In the genomic region with DNA sequence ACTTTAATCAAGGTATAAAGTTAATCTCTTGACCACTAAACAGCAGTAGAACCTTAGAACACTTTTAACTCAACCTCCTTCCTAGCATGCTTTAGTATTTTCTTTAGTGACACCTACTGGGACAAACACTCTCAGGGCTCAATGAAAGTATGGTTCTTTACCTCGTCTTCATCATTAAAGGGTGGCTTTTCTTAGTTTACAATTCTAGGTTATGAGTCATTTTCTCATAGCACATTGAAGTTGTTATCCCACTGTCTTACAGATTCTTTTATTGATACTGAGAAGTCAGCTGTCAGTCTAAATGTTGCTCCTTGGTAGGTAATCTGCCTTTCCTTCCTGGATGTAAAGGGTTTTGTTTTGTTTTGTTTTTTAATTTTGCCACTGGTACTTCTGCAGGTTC, we compare ENCODE assay signal across 16 cellular contexts. TPM values are rescaled to one million over a fixed set of nuclear protein-coding genes. Genes with fewer than 3 reads are reported as not detected.
DNase-seq lines count a peak whose midpoint lies in the region; ATAC-seq and TF ChIP-seq lines count a peak whose summit lies in the region.
"Had no signal": no experiment of that assay in that cellular context is flagged by ENCODE, and none has a peak within 500 bp of the region (broad histone marks: within the 10 kb centered on the region; RNA-seq: fewer than 3 reads in every experiment).

No MANE protein-coding gene starts in this region.

- intact Hi-C loops in activated naive CD4-positive, alpha-beta T cell treated with anti-CD3 and anti-CD28 coated beads for 36 hours (cut with micrococcal nuclease), result loop anchor here (1.0 kb wide), 1 partner anchor 11 kb away; no protein-coding TSS in a partner anchor
- intact Hi-C loops in IMR-90 (cut with micrococcal nuclease), result no loop called here

- no peak overlapping the region for H3K14ac ChIP-seq in IMR-90 (replicated peaks; ENCODE audit: low read depth, low read length)

- H3K4ac ChIP-seq in IMR-90 (ENCODE audit: low read depth, low read length), result no peak overlapping the region

- TF ChIP-seq CTCF in IMR-90 (conservative IDR thresholded peaks at IDR 0.05; ENCODE audit: low read depth, low read length) (no peak), endothelial cell (IDR thresholded peaks at IDR 0.05; ENCODE audit: unreplicated experiment) (no peak)

- no peak for TF ChIP-seq POLR2A in IMR-90 (IDR thresholded peaks at IDR 0.05; ENCODE audit: low read depth, low read length)

- H3K4me1 ChIP-seq in IMR-90 (ENCODE audit: control insufficient read depth, insufficient read depth, low read length), result peaks cover 2% of the 10 kb centered on the region; the same call in 1 of the 2 replicates
- H3K4me1 ChIP-seq: BE2C had no signal

- H3K36me3 Mint-ChIP-seq in activated naive CD4-positive, alpha-beta T cell treated with anti-CD3 and anti-CD28 coated beads, Interleukin-2, amount 50 U/mL, for 72 hours, result peaks cover 34 to 39% of the 10 kb centered on the region in 2 donors
- peaks cover 54% of the 10 kb centered on the region for H3K36me3 Mint-ChIP-seq in activated naive CD4-positive, alpha-beta T cell treated with anti-CD3 and anti-CD28 coated beads for 36 hours (ENCODE audit: low read depth)
- H3K36me3 Mint-ChIP-seq in endothelial cell (ENCODE audit: low read depth, unreplicated experiment), result peaks cover 55% of the 10 kb centered on the region

- dilution Hi-C loops in IMR-90 (cut with HindIII; ENCODE audit: low sequenced_read_pairs, unreplicated experiment), result no loop called here

- no CpG with 5 or more reads among the region's 1 CpG for WGBS in IMR-90 (ENCODE audit: extremely low coverage in 2 of 2, insufficient read length in 1 of 2), 2 experiments

- CTCF ChIA-PET in activated naive CD4-positive, alpha-beta T cell treated with anti-CD3 and anti-CD28 coated beads for 36 hours (lab: Charles Lee), result interaction anchor here (1.4 to 1.5 kb wide), 2 partner anchors 16 to 141 kb away, joined by 5 read pairs; no protein-coding TSS in a partner anchor
- CTCF ChIA-PET in IMR-90 (lab: Yijun Ruan, JAX), result no interaction called here

- no peak overlapping the region for H3K27ac Mint-ChIP-seq in activated naive CD4-positive, alpha-beta T cell treated with anti-CD3 and anti-CD28 coated beads, Interleukin-2, amount 50 U/mL, for 72 hours
- H3K27ac Mint-ChIP-seq in activated naive CD4-positive, alpha-beta T cell treated with anti-CD3 and anti-CD28 coated beads for 36 hours, result no peak overlapping the region
- H3K27ac Mint-ChIP-seq in endothelial cell (ENCODE audit: unreplicated experiment), result no peak overlapping the region
- no peak overlapping the region for H3K27ac Mint-ChIP-seq in stimulated activated naive CD8-positive, alpha-beta T cell treated with anti-CD3 and anti-CD28 coated beads, Interleukin-15, amount 100 ng/mL, for 72 hours

- H3K4me3 ChIP-seq in IMR-90 (ENCODE audit: insufficient read depth, low read depth, low read length), result no peak overlapping the region
- H3K4me3 ChIP-seq: GM12878 had no signal

- no peak overlapping the region for H2AFZ ChIP-seq in IMR-90 (replicated peaks; ENCODE audit: low read length, poor library complexity)

- H3K27me3 Mint-ChIP-seq in activated naive CD4-positive, alpha-beta T cell treated with anti-CD3 and anti-CD28 coated beads for 36 hours (ENCODE audit: low read depth), result no peaks in the 10 kb centered on the region
- no peaks in the 10 kb centered on the region for H3K27me3 Mint-ChIP-seq in endothelial cell (ENCODE audit: unreplicated experiment)
- no peaks in the 10 kb centered on the region for H3K27me3 Mint-ChIP-seq in stimulated activated naive CD8-positive, alpha-beta T cell treated with anti-CD3 and anti-CD28 coated beads, Interleukin-15, amount 100 ng/mL, for 72 hours

- no peaks in the 10 kb centered on the region for H4K20me1 ChIP-seq in IMR-90 (ENCODE audit: insufficient read depth, low read length)

- no peak overlapping the region for H2BK15ac ChIP-seq in IMR-90 (ENCODE audit: low read depth, low read length)

- H3K18ac ChIP-seq in IMR-90 (ENCODE audit: low read depth, low read length), result no peak overlapping the region

- no peak overlapping the region for H4K91ac ChIP-seq in IMR-90 (ENCODE audit: insufficient read depth, low read depth, low read length)

- no peaks in the 10 kb centered on the region for H3K27me3 ChIP-seq in IMR-90 (ENCODE audit: control insufficient read depth, insufficient read depth, low read length)
- H3K27me3 ChIP-seq: BE2C had no signal

- H2BK120ac ChIP-seq in IMR-90 (ENCODE audit: low read depth, low read length), result no peak overlapping the region

- no peak for TF ChIP-seq RAD21 in IMR-90 (IDR thresholded peaks at IDR 0.05; ENCODE audit: low read length)

- H3K27ac ChIP-seq in IMR-90 (ENCODE audit: insufficient read depth, low read length) (no peak overlapping the region), substantia nigra (ENCODE audit: low read depth, low read length, poor library complexity, severe bottlenecking) (no peak overlapping the region)

- in situ Hi-C loops in IMR-90 (cut with MboI; ENCODE audit: low sequenced_read_pairs), result no loop called here

- no peak overlapping the region for H3K9ac ChIP-seq in IMR-90 (ENCODE audit: low read depth, low read length)

- H3K4me2 ChIP-seq in IMR-90 (ENCODE audit: low read depth, low read length), result no peak overlapping the region

- no peak overlapping the region for H4K8ac ChIP-seq in IMR-90 (ENCODE audit: low read depth in 2 of 2, low read length in 2 of 2)

- H3K9me1 ChIP-seq in IMR-90 (ENCODE audit: insufficient read depth, low read length), result peaks cover 7% of the 10 kb centered on the region; the same call in 1 of the 2 replicates

- peaks cover 0 to 10% of the 10 kb centered on the region in 2 donors for H3K9me3 Mint-ChIP-seq in activated naive CD4-positive, alpha-beta T cell treated with anti-CD3 and anti-CD28 coated beads, Interleukin-2, amount 50 U/mL, for 72 hours
- H3K9me3 Mint-ChIP-seq in activated naive CD4-positive, alpha-beta T cell treated with anti-CD3 and anti-CD28 coated beads for 36 hours, result peaks cover 3% of the 10 kb centered on the region
- no peaks in the 10 kb centered on the region for H3K9me3 Mint-ChIP-seq in endothelial cell (ENCODE audit: unreplicated experiment)
- H3K9me3 Mint-ChIP-seq in stimulated activated naive CD8-positive, alpha-beta T cell treated with anti-CD3 and anti-CD28 coated beads, Interleukin-15, amount 100 ng/mL, for 72 hours, result peaks cover 10 to 13% of the 10 kb centered on the region in 2 donors

- DNase-seq in activated naive CD4-positive, alpha-beta T cell treated with anti-CD3 and anti-CD28 coated beads, Interleukin-2, amount 50 U/mL, for 72 hours (ENCODE audit: low spot score in 2 of 2), result no peak
- no peak for DNase-seq in activated naive CD4-positive, alpha-beta T cell treated with anti-CD3 and anti-CD28 coated beads for 36 hours
- peak; percentile 48 for DNase-seq in IMR-90
- no peak for DNase-seq in endothelial cell (ENCODE audit: low spot score)
- DNase-seq in stimulated activated naive CD8-positive, alpha-beta T cell treated with anti-CD3 and anti-CD28 coated beads, Interleukin-15, amount 100 ng/mL, for 72 hours, result no peak
- no peak for DNase-seq in inferior parietal cortex (ENCODE audit: extremely low spot score)
- no peak for DNase-seq in substantia nigra (lab: John Stamatoyannopoulos, UW)
- DNase-seq: BE2C, NCI-H1092 treated with DMSO at 0.1 percent for 48 hours, NCI-H2081, NCI-H2171, NCI-H345, NCI-H524, NCI-H774 had no signal

- peaks cover 50% of the 10 kb centered on the region for H3K36me3 ChIP-seq in IMR-90 (ENCODE audit: control insufficient read depth, insufficient read depth, low read length)
- H3K36me3 ChIP-seq: BE2C had no signal

- no peak overlapping the region for H3K4me3 Mint-ChIP-seq in activated naive CD4-positive, alpha-beta T cell treated with anti-CD3 and anti-CD28 coated beads for 36 hours
- H3K4me3 Mint-ChIP-seq in endothelial cell (ENCODE audit: unreplicated experiment), result peak overlapping the region; percentile 2
- H3K4me3 Mint-ChIP-seq in stimulated activated naive CD8-positive, alpha-beta T cell treated with anti-CD3 and anti-CD28 coated beads, Interleukin-15, amount 100 ng/mL, for 72 hours, result no peak overlapping the region

- peaks cover 8 to 15% of the 10 kb centered on the region in 2 experiments for H3K79me1 ChIP-seq in IMR-90 (ENCODE audit: low read depth in 1 of 2, low read length in 2 of 2)

- BruUV-seq in IMR-90 (replicated peaks; lab: Mats Ljungman, UMichigan), result no TSS peak

- peak; percentile 61 to 86 for ATAC-seq in activated naive CD4-positive, alpha-beta T cell treated with anti-CD3 and anti-CD28 coated beads, Interleukin-2, amount 50 U/mL, for 72 hours
- ATAC-seq in IMR-90 (ENCODE audit: low read depth), result no peak; the same call in 1 of the 2 replicates
- ATAC-seq in stimulated activated naive CD8-positive, alpha-beta T cell treated with anti-CD3 and anti-CD28 coated beads, Interleukin-15, amount 100 ng/mL, for 72 hours, result peak; percentile 66
- ATAC-seq: GM12878, Panc1 had no signal

- POLR2A ChIA-PET in IMR-90 (lab: Charles Lee; ENCODE audit: unreplicated experiment), result no interaction called here

- no peak overlapping the region for H4K5ac ChIP-seq in IMR-90 (ENCODE audit: low read depth, low read length)

- H3K56ac ChIP-seq in IMR-90 (ENCODE audit: extremely low read depth, insufficient read depth, low read length), result no peak overlapping the region

- peaks cover 10% of the 10 kb centered on the region for H3K4me1 Mint-ChIP-seq in activated naive CD4-positive, alpha-beta T cell treated with anti-CD3 and anti-CD28 coated beads for 36 hours (ENCODE audit: low read depth)
- H3K4me1 Mint-ChIP-seq in endothelial cell (ENCODE audit: unreplicated experiment), result no peaks in the 10 kb centered on the region
- H3K4me1 Mint-ChIP-seq in stimulated activated naive CD8-positive, alpha-beta T cell treated with anti-CD3 and anti-CD28 coated beads, Interleukin-15, amount 100 ng/mL, for 72 hours, result peaks cover 13% of the 10 kb centered on the region

- peaks cover 12% of the 10 kb centered on the region for H3K9me3 ChIP-seq in IMR-90 (ENCODE audit: control insufficient read depth, insufficient read depth, low read length)
- H3K9me3 ChIP-seq: BE2C had no signal

- H2AK9ac ChIP-seq in IMR-90 (replicated peaks; ENCODE audit: low read depth, low read length, poor library complexity), result no peak overlapping the region

- H2BK5ac ChIP-seq in IMR-90 (ENCODE audit: low read depth, low read length, poor library complexity, severe bottlenecking), result no peak overlapping the region

- H3K23ac ChIP-seq in IMR-90 (ENCODE audit: low read depth, low read length), result no peak overlapping the region

- H2BK20ac ChIP-seq in IMR-90 (ENCODE audit: low read depth, low read length), result no peak overlapping the region

- no peak overlapping the region for H2AK5ac ChIP-seq in IMR-90 (ENCODE audit: low read depth, low read length)

TF ChIP-seq in IMR-90, 13 proteins besides CTCF, POLR2A, EP300 and RAD21 (continues in another document):
- TF ChIP-seq FOS (IDR thresholded peaks at IDR 0.05; ENCODE audit: low read depth, low read length), result peak; percentile 10; the same call in 1 of the 2 replicates

RNA-seq across cellular contexts. Expression of gene SIGLEC15, which starts 38.0 kb away (rescaled TPM):
- total RNA-seq in activated naive CD4-positive, alpha-beta T cell treated with anti-CD3 and anti-CD28 coated beads, Interleukin-2, amount 50 U/mL, for 72 hours, result not detected
- not detected for total RNA-seq in activated naive CD4-positive, alpha-beta T cell treated with anti-CD3 and anti-CD28 coated beads for 36 hours
- total RNA-seq in IMR-90 (2012; rRNA removed), result 0.83 and 1.1 TPM in 2 replicates
- 1.8 and 2.2 TPM in 2 replicates for polyA plus RNA-seq in IMR-90 (2012; rRNA removed)
- polyA plus RNA-seq in IMR-90 (2012; cell fraction: cytosol; rRNA removed), result 1.9 and 4.8 TPM in 2 replicates
- 1.3 and 3.0 TPM in 2 replicates for polyA plus RNA-seq in IMR-90 (2012; cell fraction: nucleus; rRNA removed; ENCODE audit: low replicate concordance)
- total RNA-seq in endothelial cell (ENCODE audit: unreplicated experiment), result 2.7 TPM
